ENCODE assay signal across 15 cellular contexts in genomic region chr11:116240661-116241060, GRCh38.
DNase-seq lines count a peak whose midpoint lies in the region; ATAC-seq and TF ChIP-seq lines count a peak whose summit lies in the region.
"Had no signal": no experiment of that assay in that cellular context is flagged by ENCODE, and none has a peak within 500 bp of the region (broad histone marks: within the 10 kb centered on the region; RNA-seq: fewer than 3 reads in every experiment).

No MANE protein-coding gene starts in this region.

- CTCF ChIA-PET in RWPE1 (lab: Yijun Ruan, JAX) = no interaction called here

- ATAC-seq in sciatic nerve = peak; percentile 38

- H3K4me3 ChIP-seq in MG63 = no peak overlapping the region

- TF ChIP-seq CTCF in RWPE1 (conservative IDR thresholded peaks at IDR 0.05; ENCODE audit: low read depth) = no peak

- POLR2A ChIA-PET in RWPE1 (lab: Yijun Ruan, JAX; ENCODE audit: low non-redundant PET) = no interaction called here

- DNase-seq in NCI-H82 (lab: John Stamatoyannopoulos, UW) = peak; percentile 10
- no peak for DNase-seq in NCI-H82 treated with DMSO at 0.1 percent for 48 hours (lab: John Stamatoyannopoulos, UW; ENCODE audit: unreplicated experiment)
- DNase-seq in MG63 = peak; percentile 39
- peak; percentile 2 for DNase-seq in fibroblast of peridontal ligament (ENCODE audit: extremely low read depth)
- DNase-seq in sciatic nerve (ENCODE audit: low spot score) = no peak
- DNase-seq in RWPE1 (ENCODE audit: low spot score) = no peak
- no peak for DNase-seq in NCI-H2081 (lab: John Stamatoyannopoulos, UW)
- no peak for DNase-seq in KG1 (lab: John Stamatoyannopoulos, UW)
- DNase-seq: NCI-H1105 treated with DMSO at 0.1 percent for 48 hours; NCI-H187 treated with DMSO at 0.1 percent for 48 hours; NCI-H524 treated with DMSO at 0.1 percent for 48 hours; NK-92 treated with Interleukin-12 subunit alpha and Interleukin-12 subunit beta, amount 100 ng/mL, for 24 hours; Right ventricle myocardium superior; SK-N-SH had no signal

- H3K36me3 ChIP-seq in MG63 = no peaks in the 10 kb centered on the region

- intact Hi-C loops in sciatic nerve (cut with DNase I) = loop anchor here (5.0 kb wide), 1 partner anchor 697 kb away; no protein-coding TSS in a partner anchor

- no peaks in the 10 kb centered on the region for H3K27me3 ChIP-seq in MG63

- no peaks in the 10 kb centered on the region for H3K9me3 ChIP-seq in MG63
- H3K9me3 ChIP-seq: SK-N-SH had no signal

- no peak overlapping the region for H3K27ac ChIP-seq in RWPE1
- H3K27ac ChIP-seq: C4-2B had no signal

Comparison
In these comparisons a context has a peak if more than half of its experiments do, and no peak if none do; other contexts are left out.
1. DNase-seq: peak in NCI-H82 (single experiment), MG63 (single experiment) and fibroblast of peridontal ligament (single experiment); none in NCI-H82 treated with DMSO at 0.1 percent for 48 hours (single experiment), sciatic nerve (single experiment), RWPE1 (single experiment), NCI-H2081 (0 of 2) and KG1 (single experiment).